Comparison of ENCODE assay signal across 1 cellular context in the genomic region with DNA sequence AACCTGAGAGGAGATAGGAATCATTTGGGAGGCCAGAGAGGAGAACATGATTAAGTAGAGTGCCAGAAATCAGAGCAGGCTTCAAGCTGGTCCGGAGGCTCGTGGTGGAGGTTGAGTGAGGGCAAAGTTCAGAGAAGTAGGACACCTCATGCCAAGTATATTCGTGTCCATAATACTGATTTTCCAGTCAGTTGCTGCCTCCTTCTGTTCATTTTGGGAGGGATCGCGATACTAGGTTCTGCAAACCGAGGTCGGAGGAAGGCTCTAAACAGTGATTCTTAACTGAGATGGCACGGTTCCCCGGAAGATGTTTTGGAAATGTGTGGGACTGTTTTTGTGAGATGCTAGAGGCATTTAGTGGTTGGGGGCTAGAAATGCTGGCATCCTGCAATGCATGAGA.
TF ChIP-seq lines count a peak whose summit lies in the region.

No MANE protein-coding gene starts in this region.

TF ChIP-seq in H1, 55 proteins besides CTCF, POLR2A, EP300 and RAD21:
- no peak for TF ChIP-seq GTF2F1 (IDR thresholded peaks at IDR 0.05; ENCODE audit: borderline replicate concordance, low read depth, low read length)
- TF ChIP-seq YY1 (IDR thresholded peaks at IDR 0.05; ENCODE audit: low read depth, low read length) = no peak
- TF ChIP-seq SRF (IDR thresholded peaks at IDR 0.05; ENCODE audit: low read depth, low read length) = no peak
- no peak for TF ChIP-seq MAFK (IDR thresholded peaks at IDR 0.05; ENCODE audit: low read depth, low read length)
- no peak for TF ChIP-seq JUND (IDR thresholded peaks at IDR 0.05; ENCODE audit: low read length)
- TF ChIP-seq, protein P1, sequence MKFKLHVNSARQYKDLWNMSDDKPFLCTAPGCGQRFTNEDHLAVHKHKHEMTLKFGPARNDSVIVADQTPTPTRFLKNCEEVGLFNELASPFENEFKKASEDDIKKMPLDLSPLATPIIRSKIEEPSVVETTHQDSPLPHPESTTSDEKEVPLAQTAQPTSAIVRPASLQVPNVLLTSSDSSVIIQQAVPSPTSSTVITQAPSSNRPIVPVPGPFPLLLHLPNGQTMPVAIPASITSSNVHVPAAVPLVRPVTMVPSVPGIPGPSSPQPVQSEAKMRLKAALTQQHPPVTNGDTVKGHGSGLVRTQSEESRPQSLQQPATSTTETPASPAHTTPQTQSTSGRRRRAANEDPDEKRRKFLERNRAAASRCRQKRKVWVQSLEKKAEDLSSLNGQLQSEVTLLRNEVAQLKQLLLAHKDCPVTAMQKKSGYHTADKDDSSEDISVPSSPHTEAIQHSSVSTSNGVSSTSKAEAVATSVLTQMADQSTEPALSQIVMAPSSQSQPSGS (IDR thresholded peaks at IDR 0.05; ENCODE audit: low read length) = no peak
- TF ChIP-seq CEBPB (IDR thresholded peaks at IDR 0.05; ENCODE audit: low read depth, low read length) = no peak
- no peak for TF ChIP-seq TEAD4 (IDR thresholded peaks at IDR 0.05; ENCODE audit: low read depth, low read length)
- TF ChIP-seq SP4 (IDR thresholded peaks at IDR 0.05; ENCODE audit: low read length) = no peak
- TF ChIP-seq ASH2L (IDR thresholded peaks at IDR 0.05; ENCODE audit: low read length) = no peak
- TF ChIP-seq BACH1 (IDR thresholded peaks at IDR 0.05; ENCODE audit: low read length) = no peak
- TF ChIP-seq RBBP5 (IDR thresholded peaks at IDR 0.05; ENCODE audit: borderline replicate concordance, low read depth, low read length) = no peak
- TF ChIP-seq HDAC6 (IDR thresholded peaks at IDR 0.05; ENCODE audit: low read depth, low read length) = no peak
- no peak for TF ChIP-seq SP1 (IDR thresholded peaks at IDR 0.05; ENCODE audit: low read depth, low read length)
- no peak for TF ChIP-seq SIRT6 (IDR thresholded peaks at IDR 0.05; ENCODE audit: low read length)
